20 cellular contexts compared by ENCODE assay signal in the genomic region with DNA sequence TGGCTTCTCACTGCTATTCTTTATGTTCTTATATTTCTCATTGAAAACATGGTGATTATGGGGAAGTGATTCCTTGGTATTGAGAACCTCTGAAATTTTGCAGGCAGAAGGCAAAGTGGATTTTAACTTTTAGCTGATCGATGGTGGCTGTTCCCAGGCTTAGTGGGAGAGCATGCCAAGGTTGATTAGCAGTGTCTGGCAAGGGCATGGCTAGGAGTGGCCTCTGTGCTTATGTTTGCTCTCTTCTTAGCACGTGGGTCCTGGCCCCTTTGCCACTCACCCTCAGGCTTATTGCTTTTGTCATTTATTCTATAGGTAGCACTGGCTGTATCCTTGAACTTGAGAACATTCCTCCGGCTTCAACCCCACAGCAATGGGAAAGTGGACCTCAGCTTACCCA. TPM values are rescaled to one million over a fixed set of nuclear protein-coding genes. Genes with fewer than 3 reads are reported as not detected.
DNase-seq lines count a peak whose midpoint lies in the region; ATAC-seq, FAIRE-seq and TF ChIP-seq lines count a peak whose summit lies in the region.
"Had no signal": no experiment of that assay in that cellular context is flagged by ENCODE, and none has a peak within 500 bp of the region (broad histone marks: within the 10 kb centered on the region; RNA-seq: fewer than 3 reads in every experiment).

No MANE protein-coding gene starts in this region.

- peaks cover 39% of the 10 kb centered on the region for H3K79me2 ChIP-seq in HepG2 (ENCODE audit: insufficient read depth, low read length)

- no TSS peak for BruUV-seq in HepG2 (replicated peaks; lab: Mats Ljungman, UMichigan)

- TF ChIP-seq CTCF in 22Rv1 (IDR thresholded peaks at IDR 0.05) (no peak), HepG2 (CRISPR knock-in tag; IDR thresholded peaks at IDR 0.05) (no peak), nephron (IDR thresholded peaks at IDR 0.05; ENCODE audit: unreplicated experiment in 3 of 3) (no peak), vagina (IDR thresholded peaks at IDR 0.05) (no peak), adrenal gland (IDR thresholded peaks at IDR 0.05) (no peak)

- peaks cover 13 to 52% of the 10 kb centered on the region in 2 experiments for H3K36me3 ChIP-seq in HepG2 (replicated peaks in 1 of 2; ENCODE audit: control insufficient read depth in 1 of 2, insufficient read depth in 2 of 2, low read length in 2 of 2)
- H3K36me3 ChIP-seq in vagina = peaks cover 0 to 43% of the 10 kb centered on the region in 2 donors
- peaks cover 0 to 52% of the 10 kb centered on the region in 2 donors for H3K36me3 ChIP-seq in adrenal gland (replicated peaks in 1 of 2)

- H3K9me3 Mint-ChIP-seq in T-cell = no peaks in the 10 kb centered on the region
- H3K9me3 Mint-ChIP-seq in nephron = no peaks in the 10 kb centered on the region
- H3K9me3 Mint-ChIP-seq: CD4-positive, alpha-beta T cell had no signal

- no peaks in the 10 kb centered on the region for H3K27me3 Mint-ChIP-seq in T-cell
- no peaks in the 10 kb centered on the region for H3K27me3 Mint-ChIP-seq in nephron (ENCODE audit: low read depth)
- H3K27me3 Mint-ChIP-seq: CD4-positive, alpha-beta T cell had no signal

- intact Hi-C loops in HepG2 (cut with micrococcal nuclease; ENCODE audit: unreplicated experiment) = no loop called here
- intact Hi-C loops in vagina (cut with DNase I) = no loop called here
- intact Hi-C loops in adrenal gland (cut with DNase I) = no loop called here

- no peak for FAIRE-seq in HepG2 (lab: Jason Lieb, UNC)
- FAIRE-seq: A204.1, H54 had no signal

- POLR2A ChIA-PET in T-cell (lab: Charles Lee) (interaction anchor here (0.5 to 0.6 kb wide), 3 partner anchors 24 to 463 kb away, joined by 3 read pairs; no protein-coding TSS in a partner anchor), HepG2 (lab: Yijun Ruan, JAX) (interaction anchor here (2.6 kb wide), 1 partner anchor 22 kb away, joined by 20 read pairs; no protein-coding TSS in a partner anchor)

- no peak overlapping the region for H3K27ac Mint-ChIP-seq in T-cell
- no peak overlapping the region for H3K27ac Mint-ChIP-seq in nephron
- H3K27ac Mint-ChIP-seq: CD4-positive, alpha-beta T cell had no signal

- no peak for TF ChIP-seq EP300 in HepG2 (IDR thresholded peaks at IDR 0.05; ENCODE audit: low read depth in 2 of 2, low read length in 2 of 2)
- no peak for TF ChIP-seq EP300 in HepG2 (CRISPR knock-in tag; IDR thresholded peaks at IDR 0.05; ENCODE audit: borderline replicate concordance)

- in situ Hi-C loops in HepG2 (cut with HindIII; ENCODE audit: extremely low pct_ligation_motif_present, low pct_unique_long_range_greater_than_20kb) = no loop called here

- H3K36me3 Mint-ChIP-seq in T-cell (peaks cover 30% of the 10 kb centered on the region), nephron (ENCODE audit: low read depth) (peaks cover 37% of the 10 kb centered on the region)

- H3K27me3 ChIP-seq in HepG2 (ENCODE audit: control insufficient read depth in 1 of 2, insufficient read depth in 2 of 2, low read length in 2 of 2) = no peaks in the 10 kb centered on the region
- no peaks in the 10 kb centered on the region for H3K27me3 ChIP-seq in vagina
- no peaks in the 10 kb centered on the region for H3K27me3 ChIP-seq in adrenal gland
- H3K27me3 ChIP-seq: SJCRH30 had no signal

- H3K9me3 ChIP-seq in HepG2 (ENCODE audit: low read length) = no peaks in the 10 kb centered on the region
- H3K9me3 ChIP-seq in vagina = no peaks in the 10 kb centered on the region
- H3K9me3 ChIP-seq in adrenal gland (replicated peaks in 1 of 3) = no peaks in the 10 kb centered on the region
- H3K9me3 ChIP-seq: SJCRH30 had no signal

- ATAC-seq in T-cell (replicated peaks in 1 of 4) = no peak
- no peak for ATAC-seq in HepG2
- ATAC-seq in HG03045 (IDR thresholded peaks at IDR 0.05; ENCODE audit: unreplicated experiment) = no peak

- DNase-seq in T-cell (no peak), HepG2 (ENCODE audit: low spot score) (no peak), NCI-H2196 treated with DMSO at 0.1 percent for 48 hours (lab: John Stamatoyannopoulos, UW; ENCODE audit: unreplicated experiment) (no peak), vagina (ENCODE audit: extremely low spot score in 2 of 2) (no peak), adrenal gland (no peak)
- DNase-seq: CD4-positive, alpha-beta T cell; DMS153; GDM1; KBM-7; MV-4-11; NCI-H187; NCI-H345; NCI-H524 treated with DMSO at 0.1 percent for 48 hours; PC-9; SJCRH30 had no signal

- CTCF ChIA-PET in T-cell (lab: Charles Lee) (no interaction called here), HepG2 (lab: Yijun Ruan, JAX; ENCODE audit: low intra/inter-chr PET ratio, low total read pairs) (no interaction called here)

- TF ChIP-seq RAD21 in HepG2 (CRISPR knock-in tag; IDR thresholded peaks at IDR 0.05) = no peak

- no peak overlapping the region for H3K4me3 ChIP-seq in HepG2 (replicated peaks in 1 of 3; ENCODE audit: insufficient read depth in 1 of 3, low read depth in 2 of 3, low read length in 3 of 3)
- no peak overlapping the region for H3K4me3 ChIP-seq in vagina
- H3K4me3 ChIP-seq in adrenal gland = no peak overlapping the region
- H3K4me3 ChIP-seq: PC-9, SJCRH30 had no signal

- peak overlapping the region; percentile 85; the same call in 1 of the 2 replicates for H3K27ac ChIP-seq in 22Rv1
- H3K27ac ChIP-seq in HepG2 (ENCODE audit: extremely low read length, insufficient read depth, low read length) = no peak overlapping the region
- no peak overlapping the region for H3K27ac ChIP-seq in vagina
- H3K27ac ChIP-seq in adrenal gland = no peak overlapping the region
- H3K27ac ChIP-seq: PC-9, SJCRH30 had no signal

- TF ChIP-seq POLR2A in HepG2 (IDR thresholded peaks at IDR 0.05; ENCODE audit: insufficient read depth in 1 of 2, low read depth in 2 of 2, low read length in 2 of 2) (no peak), vagina (IDR thresholded peaks at IDR 0.05) (no peak), adrenal gland (IDR thresholded peaks at IDR 0.05) (no peak)

- H4K20me1 ChIP-seq in HepG2 (ENCODE audit: insufficient read depth, low read length) = no peaks in the 10 kb centered on the region

- H3K4me1 ChIP-seq in HepG2 (ENCODE audit: insufficient read depth, low read length) (peaks cover 64% of the 10 kb centered on the region), vagina (peaks cover 27% of the 10 kb centered on the region), adrenal gland (replicated peaks in 1 of 2) (peaks cover 13 to 22% of the 10 kb centered on the region in 2 donors)

- H3K4me2 ChIP-seq in HepG2 (ENCODE audit: low read depth, low read length) = peak overlapping the region; percentile 69

- WGBS in HepG2 (ENCODE audit: low lambda C conversion rate) = 85% methylated on average over 3 of the region's 3 CpGs
- 78 to 86% (median 81%) methylated on average over 3 of the region's 3 CpGs for WGBS in adrenal gland, 4 donors

- peaks cover 28 to 30% (median 28%) of the 10 kb centered on the region in 3 donors for H3K4me1 Mint-ChIP-seq in T-cell
- peaks cover 29% of the 10 kb centered on the region for H3K4me1 Mint-ChIP-seq in nephron

- H3K4me3 Mint-ChIP-seq in T-cell (peak overlapping the region in 2 of 3 donors; percentile 9 to 85), nephron (peak overlapping the region in 2 of 3 experiments; percentile 69 to 95)
- H3K4me3 Mint-ChIP-seq: CD4-positive, alpha-beta T cell had no signal

- H3K9ac ChIP-seq in HepG2 (ENCODE audit: insufficient read depth, low read depth, low read length) = no peak overlapping the region

- no peak overlapping the region for H2AFZ ChIP-seq in HepG2 (ENCODE audit: low read length)
- H2AFZ ChIP-seq: PC-9 had no signal

RNA-seq across cellular contexts. Expression of gene MVK, which starts 2.1 kb away (rescaled TPM):
- total RNA-seq in T-cell (10 to 100 TPM; 10.9 to 14.9 (median 12.8) TPM), HepG2 (2016; rRNA removed; fragmentation: Illumina TruSeq; extraction: Trizol) (47.1 and 66.9 TPM in 2 replicates), vagina (24.1 TPM), adrenal gland (100 to 1,000 TPM in 1 of 8 donors, 10 to 100 TPM in 7; 10.8 to 194 (median 19.1) TPM)
- 15.1 and 17.9 TPM in 2 replicates for total RNA-seq in HepG2 (2016; cell fraction: cytosol; rRNA removed; fragmentation: Illumina TruSeq; extraction: Trizol; ENCODE audit: low read depth)
- total RNA-seq in HepG2 (2016; cell fraction: insoluble cytoplasmic fraction; rRNA removed; fragmentation: Illumina TruSeq; extraction: Trizol) = 40.9 and 70.6 TPM in 2 replicates
- 34.1 and 39.6 TPM in 2 replicates for total RNA-seq in HepG2 (2016; cell fraction: membrane; rRNA removed; fragmentation: Illumina TruSeq; extraction: Trizol)
- 38.8 and 47.2 TPM in 2 replicates for total RNA-seq in HepG2 (2016; cell fraction: nucleus; rRNA removed; fragmentation: Illumina TruSeq; extraction: Trizol)
- polyA plus RNA-seq in HepG2 (2011; rRNA removed) (11.6 and 22.5 TPM in 2 replicates), adrenal gland (10 to 100 TPM; 35.0 to 73.6 (median 39.1) TPM)
- 12.4 and 13.5 TPM in 2 replicates for polyA plus RNA-seq in HepG2 (2011; cell fraction: cytosol; rRNA removed)
- 32.0 and 47.6 TPM in 2 replicates for polyA plus RNA-seq in HepG2 (2011; cell fraction: nucleus; rRNA removed)
- 19.2 and 28.6 TPM in 2 replicates for polyA plus RNA-seq in HepG2 (2012)
- 16.3 and 19.9 TPM in 2 replicates for polyA plus RNA-seq in HepG2 (2016; cell fraction: cytosol; fragmentation: Illumina TruSeq; extraction: Trizol; ENCODE audit: low read depth)
- polyA plus RNA-seq in HepG2 (2016; cell fraction: insoluble cytoplasmic fraction; fragmentation: Illumina TruSeq; extraction: Trizol; ENCODE audit: low read depth) = 42.0 and 50.4 TPM in 2 replicates
- 26.9 and 30.0 TPM in 2 replicates for polyA plus RNA-seq in HepG2 (2016; cell fraction: membrane; fragmentation: Illumina TruSeq; extraction: Trizol; ENCODE audit: low read depth)
- 78.2 and 82.6 TPM in 2 replicates for polyA plus RNA-seq in HepG2 (2016; cell fraction: nucleus; fragmentation: Illumina TruSeq; extraction: Trizol; ENCODE audit: insufficient read depth, low read depth)
- 19.6 and 22.9 TPM in 2 replicates for polyA minus RNA-seq in HepG2 (2011; rRNA and poly(A)+ RNA removed; ENCODE audit: low replicate concordance)
- polyA minus RNA-seq in HepG2 (2011; cell fraction: cytosol; rRNA and poly(A)+ RNA removed) = 6.1 and 8.0 TPM in 2 replicates
- polyA minus RNA-seq in HepG2 (2011; cell fraction: nucleus; rRNA and poly(A)+ RNA removed) = 12.2 and 21.1 TPM in 2 replicates

RNA-seq across cellular contexts. Expression of gene MMAB, which starts 2.4 kb away (rescaled TPM):
- total RNA-seq in T-cell (10 to 100 TPM; 11.4 to 23.2 (median 15.2) TPM), HepG2 (2016; rRNA removed; fragmentation: Illumina TruSeq; extraction: Trizol) (77.3 and 112 TPM in 2 replicates), vagina (27.7 TPM), adrenal gland (100 to 1,000 TPM in 3 of 8 donors, 10 to 100 TPM in 5; 74.2 to 238 (median 89.0) TPM)
- total RNA-seq in HepG2 (2016; cell fraction: cytosol; rRNA removed; fragmentation: Illumina TruSeq; extraction: Trizol; ENCODE audit: low read depth) = 32.4 and 42.7 TPM in 2 replicates
- 80.5 and 108 TPM in 2 replicates for total RNA-seq in HepG2 (2016; cell fraction: insoluble cytoplasmic fraction; rRNA removed; fragmentation: Illumina TruSeq; extraction: Trizol)
- total RNA-seq in HepG2 (2016; cell fraction: membrane; rRNA removed; fragmentation: Illumina TruSeq; extraction: Trizol) = 59.5 and 67.4 TPM in 2 replicates
- 37.8 and 41.0 TPM in 2 replicates for total RNA-seq in HepG2 (2016; cell fraction: nucleus; rRNA removed; fragmentation: Illumina TruSeq; extraction: Trizol)
- polyA plus RNA-seq in HepG2 (2011; rRNA removed) (26.1 and 33.2 TPM in 2 replicates), adrenal gland (100 to 1,000 TPM in 1 of 3 donors, 10 to 100 TPM in 2; 52.3 to 119 (median 84.0) TPM)
- polyA plus RNA-seq in HepG2 (2011; cell fraction: cytosol; rRNA removed) = 29.9 and 32.2 TPM in 2 replicates
- 34.9 and 43.2 TPM in 2 replicates for polyA plus RNA-seq in HepG2 (2011; cell fraction: nucleus; rRNA removed)
- polyA plus RNA-seq in HepG2 (2012) = 39.1 and 40.4 TPM in 2 replicates
- 36.6 and 44.0 TPM in 2 replicates for polyA plus RNA-seq in HepG2 (2016; cell fraction: cytosol; fragmentation: Illumina TruSeq; extraction: Trizol; ENCODE audit: low read depth)
- 98.7 and 99.8 TPM in 2 replicates for polyA plus RNA-seq in HepG2 (2016; cell fraction: insoluble cytoplasmic fraction; fragmentation: Illumina TruSeq; extraction: Trizol; ENCODE audit: low read depth)
- polyA plus RNA-seq in HepG2 (2016; cell fraction: membrane; fragmentation: Illumina TruSeq; extraction: Trizol; ENCODE audit: low read depth) = 39.9 and 52.5 TPM in 2 replicates
- 58.2 and 63.9 TPM in 2 replicates for polyA plus RNA-seq in HepG2 (2016; cell fraction: nucleus; fragmentation: Illumina TruSeq; extraction: Trizol; ENCODE audit: insufficient read depth, low read depth)
- polyA minus RNA-seq in HepG2 (2011; rRNA and poly(A)+ RNA removed; ENCODE audit: low replicate concordance) = 37.1 and 53.3 TPM in 2 replicates
- 11.8 and 16.2 TPM in 2 replicates for polyA minus RNA-seq in HepG2 (2011; cell fraction: cytosol; rRNA and poly(A)+ RNA removed)
- 21.0 and 29.1 TPM in 2 replicates for polyA minus RNA-seq in HepG2 (2011; cell fraction: nucleus; rRNA and poly(A)+ RNA removed)
